Comparison of ENCODE assay signal across 20 cellular contexts in genomic region chr5:37966291-37966690, GRCh38.
"Had no signal": no experiment of that assay in that cellular context is flagged by ENCODE, and none has a peak within 500 bp of the region (broad histone marks: within the 10 kb centered on the region; RNA-seq: fewer than 3 reads in every experiment).

No MANE protein-coding gene starts in this region.

- ATAC-seq: natural killer cell treated with Interleukin-12 subunit alpha and Interleukin-12 subunit beta and Interleukin-15 and Interleukin-18, amount 100 ng/mL, for 72 hours; right lobe of liver had no signal

- H3K4me3 ChIP-seq: coronary artery, esophagus squamous epithelium, lung, neural progenitor cell, right lobe of liver, thoracic aorta, tibial nerve, upper lobe of left lung had no signal

- H3K36me3 Mint-ChIP-seq: memory B cell; natural killer cell treated with Interleukin-12 subunit alpha and Interleukin-12 subunit beta and Interleukin-15 and Interleukin-18, amount 100 ng/mL, for 72 hours; neural progenitor cell; stimulated activated naive B cell treated with anti-CD40 and anti-IgM and Interleukin-4, amounts not matched to agents 10 μg/mL and 1 μg/mL and 100 μg/mL, for 72 hours had no signal

- H3K4me1 Mint-ChIP-seq: memory B cell; neural progenitor cell; stimulated activated naive B cell treated with anti-CD40 and anti-IgM and Interleukin-4, amounts not matched to agents 10 μg/mL and 1 μg/mL and 100 μg/mL, for 72 hours had no signal

- H3K27ac Mint-ChIP-seq: memory B cell; natural killer cell treated with Interleukin-12 subunit alpha and Interleukin-12 subunit beta and Interleukin-15 and Interleukin-18, amount 100 ng/mL, for 72 hours; neural progenitor cell; progenitor cell of endocrine pancreas; stimulated activated naive B cell treated with anti-CD40 and anti-IgM and Interleukin-4, amounts not matched to agents 10 μg/mL and 1 μg/mL and 100 μg/mL, for 72 hours; stimulated activated naive CD8-positive, alpha-beta T cell treated with anti-CD3 and anti-CD28 coated beads, Interleukin-15, Interleukin-2, amounts not matched to agents 100 ng/mL and 50 ng/mL, for 24 hours had no signal

- H3K27me3 Mint-ChIP-seq: stimulated activated naive B cell treated with anti-CD40 and anti-IgM and Interleukin-4, amounts not matched to agents 10 μg/mL and 1 μg/mL and 100 μg/mL, for 72 hours; stimulated activated naive CD8-positive, alpha-beta T cell treated with anti-CD3 and anti-CD28 coated beads, Interleukin-15, Interleukin-2, amounts not matched to agents 100 ng/mL and 50 ng/mL, for 24 hours had no signal

- DNase-seq: dermis blood vessel endothelial cell; effector memory CD4-positive, alpha-beta T cell; erythroblast; esophagus squamous epithelium; head of caudate nucleus; right lobe of liver; small intestine; stimulated activated CD4-positive, alpha-beta T cell treated with anti-CD3 and anti-CD28 coated beads, Interleukin-15, amount 100 ng/mL, for 24 hours; stimulated activated CD4-positive, alpha-beta T cell treated with anti-CD3 and anti-CD28 coated beads, Interleukin-2, amount 100 ng/mL, for 48 hours; stimulated activated naive B cell treated with anti-CD40 and anti-IgM and Interleukin-4, amounts not matched to agents 10 μg/mL and 1 μg/mL and 100 μg/mL, for 72 hours; upper lobe of left lung had no signal

- H3K9me3 Mint-ChIP-seq: neural progenitor cell; stimulated activated naive CD8-positive, alpha-beta T cell treated with anti-CD3 and anti-CD28 coated beads, Interleukin-15, Interleukin-2, amounts not matched to agents 100 ng/mL and 50 ng/mL, for 24 hours had no signal

- H3K4me3 Mint-ChIP-seq: memory B cell; natural killer cell treated with Interleukin-12 subunit alpha and Interleukin-12 subunit beta and Interleukin-15 and Interleukin-18, amount 100 ng/mL, for 72 hours; neural progenitor cell; stimulated activated naive B cell treated with anti-CD40 and anti-IgM and Interleukin-4, amounts not matched to agents 10 μg/mL and 1 μg/mL and 100 μg/mL, for 72 hours; stimulated activated naive CD8-positive, alpha-beta T cell treated with anti-CD3 and anti-CD28 coated beads, Interleukin-15, Interleukin-2, amounts not matched to agents 100 ng/mL and 50 ng/mL, for 24 hours had no signal
